Comparison of ENCODE assay signal across 12 cellular contexts in the genomic region with DNA sequence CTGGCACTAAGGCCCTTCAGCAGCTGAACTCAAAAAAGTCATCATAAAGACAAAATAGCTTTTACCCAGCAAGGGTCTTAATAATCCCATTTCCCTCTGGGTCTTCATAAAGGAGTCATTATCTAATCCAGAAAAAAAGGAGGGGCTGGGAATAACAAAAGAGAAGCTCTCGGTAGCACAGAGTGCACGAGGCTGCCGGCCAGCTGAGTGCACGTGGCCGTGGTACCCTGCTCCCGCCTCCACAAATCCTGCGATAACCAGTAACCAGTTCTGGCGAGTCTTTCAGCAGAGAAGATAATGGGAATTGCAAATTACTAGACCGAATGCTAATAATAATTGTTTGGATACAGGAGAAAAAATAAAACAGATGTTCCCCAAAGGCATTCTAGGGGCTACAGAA. TPM values are rescaled to one million over a fixed set of nuclear protein-coding genes. Genes with fewer than 3 reads are reported as not detected.
DNase-seq lines count a peak whose midpoint lies in the region; FAIRE-seq and TF ChIP-seq lines count a peak whose summit lies in the region.
"Had no signal": no experiment of that assay in that cellular context is flagged by ENCODE, and none has a peak within 500 bp of the region (broad histone marks: within the 10 kb centered on the region; RNA-seq: fewer than 3 reads in every experiment).

No MANE protein-coding gene starts in this region.

- H3K9ac ChIP-seq in H1 (replicated peaks in 1 of 4; ENCODE audit: extremely low read depth in 1 of 4, low read depth in 3 of 4, low read length in 3 of 4): no peak overlapping the region

- TF ChIP-seq POLR2A in H1 (IDR thresholded peaks at IDR 0.05; ENCODE audit: control extremely low read depth in 1 of 2, low read depth in 2 of 2, low read length in 2 of 2): no peak

- H3K14ac ChIP-seq in H1 (ENCODE audit: insufficient read length): no peak overlapping the region

- H4K91ac ChIP-seq in H1 (replicated peaks; ENCODE audit: insufficient read length, low read length): no peak overlapping the region

- no peak overlapping the region for H3K27ac ChIP-seq in H1 (ENCODE audit: low read depth, low read length)

- H4K5ac ChIP-seq in H1 (ENCODE audit: insufficient read length, low read depth, low read length): no peak overlapping the region

- no peak overlapping the region for H2BK15ac ChIP-seq in H1 (ENCODE audit: low read length)

- no peak overlapping the region for H3K4me3 ChIP-seq in H1 (ENCODE audit: extremely low read depth in 1 of 4, insufficient read depth in 2 of 4, low read depth in 3 of 4, low read length in 4 of 4)

- H2BK5ac ChIP-seq in H1 (ENCODE audit: low read depth, low read length): no peak overlapping the region

- peaks cover 0 to 25% (median 16%) of the 10 kb centered on the region in 4 experiments; a peak in 5 of 7 replicates for H3K27me3 ChIP-seq in H1 (replicated peaks in 1 of 4; ENCODE audit: control insufficient read depth in 3 of 4, extremely low read depth in 1 of 4, insufficient read depth in 3 of 4, low read length in 3 of 4)

- WGBS in H1 (ENCODE audit: extremely low coverage in 1 of 2, insufficient coverage in 1 of 2, insufficient read length in 1 of 2, insufficient replicate concordance in 2 of 2, low coverage in 1 of 2, low lambda C conversion rate in 2 of 2, missing lambda C conversion rate in 1 of 2), 2 experiments: 78% methylated on average over 9 of the region's 9 CpGs; no CpG with 5 or more reads in 1 of the 2 experiments

- no peak overlapping the region for H3K4ac ChIP-seq in H1 (replicated peaks; ENCODE audit: insufficient read length, low read depth, low read length)

- no peak for TF ChIP-seq EP300 in H1 (IDR thresholded peaks at IDR 0.05; ENCODE audit: borderline replicate concordance in 1 of 2, low read depth in 2 of 2, low read length in 2 of 2)

- no peak overlapping the region for H2BK20ac ChIP-seq in H1 (ENCODE audit: low read length)

- TF ChIP-seq CTCF in H1 (IDR thresholded peaks at IDR 0.05; ENCODE audit: control extremely low read depth in 1 of 3, insufficient read depth in 1 of 3, low read depth in 1 of 3, low read length in 3 of 3): no peak

- peaks cover 4% of the 10 kb centered on the region; the same call in 1 of the 2 replicates for H3K79me1 ChIP-seq in H1 (ENCODE audit: low read depth, low read length)

- no peaks in the 10 kb centered on the region for H3K36me3 ChIP-seq in H1 (ENCODE audit: control insufficient read depth in 2 of 4, insufficient read depth in 4 of 4, low read length in 3 of 4)

- H3K23me2 ChIP-seq in H1 (ENCODE audit: low read depth, low read length): peaks cover 13% of the 10 kb centered on the region; the same call in 1 of the 2 replicates

- CTCF ChIA-PET in H1 (lab: Charles Lee; ENCODE audit: partially characterized antibody): interaction anchor here (0.9 to 4.1 kb wide), 2 partner anchors 14 to 31 kb away, joined by 3 to 21 read pairs; no protein-coding TSS in a partner anchor

- no peak overlapping the region for H2AK5ac ChIP-seq in H1 (ENCODE audit: low read depth, low read length)

- no peak overlapping the region for H2BK12ac ChIP-seq in H1 (ENCODE audit: low read depth, low read length)

- POLR2A ChIA-PET in H1 (lab: Charles Lee; ENCODE audit: partially characterized antibody): no interaction called here

- H3K4me2 ChIP-seq in H1 (ENCODE audit: insufficient read depth in 1 of 2, low read depth in 2 of 2, low read length in 2 of 2): no peak overlapping the region

- no peak overlapping the region for H2AFZ ChIP-seq in H1 (ENCODE audit: low read length)

- peaks cover 9 to 15% (median 12%) of the 10 kb centered on the region in 4 experiments for H3K4me1 ChIP-seq in H1 (replicated peaks in 1 of 4; ENCODE audit: control insufficient read depth in 3 of 4, insufficient read depth in 4 of 4, low read length in 3 of 4)

- no peak overlapping the region for H2BK120ac ChIP-seq in H1 (replicated peaks; ENCODE audit: low read depth, low read length)

- DNase-seq in H1 (ENCODE audit: low read depth in 1 of 2, low spot score in 2 of 2) (peak in 1 of 2 experiments; percentile 33), midbrain (lab: John Stamatoyannopoulos, UW) (peak; percentile 39), retina (peak; percentile 29), NCI-H526 treated with DMSO at 0.1 percent for 48 hours (lab: John Stamatoyannopoulos, UW) (no peak), putamen (ENCODE audit: low spot score) (no peak), COLO829 (ENCODE audit: low spot score) (no peak)
- no peak for DNase-seq in activated T-cell treated with anti-CD3 and anti-CD28 coated beads, Interleukin-2, amount 50 U/mL, for 1 hour
- DNase-seq: CD4-positive, alpha-beta memory T cell; NCI-H187 treated with DMSO at 0.1 percent for 48 hours; NCI-H69; RPMI8226; SIG-M5 had no signal

- H3K79me2 ChIP-seq in H1 (ENCODE audit: control insufficient read depth in 1 of 2, insufficient read depth in 2 of 2, low read length in 2 of 2): peaks cover 0 to 51% of the 10 kb centered on the region in 2 experiments; a peak in 2 of 4 replicates

- H4K20me1 ChIP-seq in H1 (replicated peaks in 1 of 2; ENCODE audit: control insufficient read depth in 1 of 2, insufficient read depth in 2 of 2, low read length in 2 of 2): no peaks in the 10 kb centered on the region

- no peak for FAIRE-seq in H1 (lab: Jason Lieb, UNC)

- H3K18ac ChIP-seq in H1 (ENCODE audit: extremely low read depth, low read length): no peak overlapping the region

- H4K8ac ChIP-seq in H1 (ENCODE audit: extremely low read depth, insufficient read depth, low read length): no peak overlapping the region

- TF ChIP-seq RAD21 in H1 (IDR thresholded peaks at IDR 0.05 in 1 of 2, conservative IDR thresholded peaks at IDR 0.05 in 1 of 2; ENCODE audit: low read depth in 2 of 2, low read length in 2 of 2): no peak

- H3K23ac ChIP-seq in H1 (ENCODE audit: insufficient read length): no peak overlapping the region

- no peaks in the 10 kb centered on the region for H3K9me3 ChIP-seq in H1 (ENCODE audit: insufficient read depth in 2 of 2, low read depth in 1 of 2, low read length in 1 of 2)

- H3K56ac ChIP-seq in H1 (replicated peaks; ENCODE audit: insufficient read length, low read depth, low read length): no peak overlapping the region

TF ChIP-seq in H1, 55 proteins besides CTCF, POLR2A, EP300 and RAD21:
- TF ChIP-seq RXRA (IDR thresholded peaks at IDR 0.05; ENCODE audit: insufficient read depth, low read depth, low read length) (no peak), SUZ12 (IDR thresholded peaks at IDR 0.05; ENCODE audit: low read length) (no peak), PHF8 (conservative IDR thresholded peaks at IDR 0.05; ENCODE audit: low read depth, low read length) (no peak), BRCA1 (IDR thresholded peaks at IDR 0.05; ENCODE audit: low read depth, low read length) (no peak), BCL11A (IDR thresholded peaks at IDR 0.05; ENCODE audit: low read depth in 2 of 2, low read length in 2 of 2) (no peak), RBBP5 (IDR thresholded peaks at IDR 0.05; ENCODE audit: borderline replicate concordance, low read depth, low read length) (no peak), E2F6 (IDR thresholded peaks at IDR 0.05) (peak; percentile 99), EGR1 (IDR thresholded peaks at IDR 0.05; ENCODE audit: borderline replicate concordance, low read depth, low read length) (no peak), CREB1 (IDR thresholded peaks at IDR 0.05) (no peak), HDAC2 (IDR thresholded peaks at IDR 0.05; ENCODE audit: borderline replicate concordance in 1 of 2, low read depth in 2 of 2, low read length in 2 of 2) (no peak), HDAC6 (IDR thresholded peaks at IDR 0.05; ENCODE audit: low read depth, low read length) (no peak), ATF3 (IDR thresholded peaks at IDR 0.05; ENCODE audit: insufficient read depth, low read depth, low read length) (no peak), KDM1A (IDR thresholded peaks at IDR 0.05; ENCODE audit: borderline replicate concordance, low read length) (no peak), NRF1 (IDR thresholded peaks at IDR 0.05; ENCODE audit: low read depth, low read length) (no peak), ATF2 (IDR thresholded peaks at IDR 0.05; ENCODE audit: low read length) (no peak), BACH1 (IDR thresholded peaks at IDR 0.05; ENCODE audit: low read length) (no peak)
- TF ChIP-seq, protein P1, sequence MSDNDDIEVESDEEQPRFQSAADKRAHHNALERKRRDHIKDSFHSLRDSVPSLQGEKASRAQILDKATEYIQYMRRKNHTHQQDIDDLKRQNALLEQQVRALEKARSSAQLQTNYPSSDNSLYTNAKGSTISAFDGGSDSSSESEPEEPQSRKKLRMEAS (IDR thresholded peaks at IDR 0.05): peak; percentile 97

RNA-seq across cellular contexts. Expression of gene NRP2, which starts 7.5 kb away (rescaled TPM):
- total RNA-seq in H1 (2021; fragmentation: NEBNext Ultra II Directional; extraction: Animal tissue kit (Norgen Biotek cat#: 25700)): 36.9 and 37.8 TPM in 2 replicates
- 26.7 and 32.0 TPM in 2 replicates for polyA plus RNA-seq in H1 (2011; rRNA removed)
- 23.9 TPM for polyA plus RNA-seq in H1 (2011; cell fraction: cytosol; rRNA removed)
- polyA plus RNA-seq in H1 (2011; cell fraction: nucleus; rRNA removed): 56.3 TPM
- 35.4 to 38.0 TPM (median 37.0 TPM) in 4 replicates for polyA plus RNA-seq in H1 (2012, experiment 1 of 2)
- 10.6 TPM for polyA plus RNA-seq in H1 (2012, experiment 2 of 2)
- polyA plus RNA-seq in H1 (2013, experiment 1 of 2): 46.7 TPM
- polyA plus RNA-seq in H1 (2013, experiment 2 of 2): 42.5 TPM
- polyA minus RNA-seq in H1 (2011; rRNA and poly(A)+ RNA removed): 78.9 and 87.3 TPM in 2 replicates
- polyA minus RNA-seq in H1 (2011; cell fraction: cytosol; rRNA and poly(A)+ RNA removed): 24.7 TPM
- polyA minus RNA-seq in H1 (2011; cell fraction: nucleus; rRNA and poly(A)+ RNA removed): 82.2 TPM
- polyA plus RNA-seq: CD4-positive, alpha-beta memory T cell had no signal

Comparison
In these comparisons a context has a peak if more than half of its experiments do, and no peak if none do; other contexts are left out.
1. DNase-seq: peak in midbrain (single experiment) and retina (single experiment); none in NCI-H526 treated with DMSO at 0.1 percent for 48 hours (single experiment), putamen (single experiment), COLO829 (single experiment) and activated T-cell treated with anti-CD3 and anti-CD28 coated beads, Interleukin-2, amount 50 U/mL, for 1 hour (single experiment).